In the genomic region with DNA sequence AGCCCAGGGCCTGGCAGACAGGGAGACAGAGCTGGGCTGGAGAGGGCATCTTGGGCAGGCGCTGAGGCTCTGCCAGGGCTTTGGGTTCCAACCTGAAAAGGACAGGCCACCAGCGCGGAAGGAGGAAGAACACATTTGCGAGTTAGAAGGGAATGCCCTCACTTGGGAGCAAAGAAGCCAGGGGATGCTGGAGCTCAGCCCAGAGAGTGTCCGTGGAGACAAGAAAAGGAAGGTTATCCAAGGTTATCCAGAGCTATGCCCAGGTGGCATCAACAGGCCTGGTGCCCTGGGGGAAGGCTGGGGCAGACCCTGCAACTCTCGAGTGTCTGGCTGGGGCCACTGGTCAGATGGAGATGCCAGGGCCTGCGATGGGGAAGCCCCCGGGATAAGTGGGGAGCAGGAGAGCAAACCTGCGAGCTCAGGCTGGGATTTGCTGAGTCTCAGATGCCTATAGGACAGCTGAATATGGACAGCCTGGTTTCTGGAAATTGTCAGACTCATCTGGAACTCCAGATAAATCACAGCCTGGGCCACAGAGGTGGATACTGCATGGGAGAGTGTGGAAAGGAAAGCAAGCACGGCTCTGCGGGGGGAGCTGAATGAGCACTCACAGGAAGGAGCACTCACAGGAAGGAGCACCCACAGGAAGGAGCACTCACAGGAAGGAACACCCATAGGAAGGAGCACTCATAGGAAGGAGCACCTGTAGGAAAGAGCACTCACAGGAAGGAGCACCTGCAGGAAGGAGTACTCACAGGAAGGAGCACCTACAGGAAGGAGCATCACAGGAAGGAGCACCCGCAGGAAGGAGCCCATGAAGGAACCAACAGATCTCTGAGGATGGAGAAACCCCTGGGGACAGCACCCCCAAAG, we compare ENCODE assay signal across 1 cellular context.
TF ChIP-seq lines count a peak whose summit lies in the region.

No MANE protein-coding gene starts in this region.

TF ChIP-seq in K562, 482 proteins besides CTCF, POLR2A, EP300 and RAD21:
- TF ChIP-seq BRF1 (IDR thresholded peaks at IDR 0.05; ENCODE audit: borderline replicate concordance, extremely low read depth, insufficient read length) (no peak), STAT5A (IDR thresholded peaks at IDR 0.05; ENCODE audit: borderline replicate concordance, low read length) (no peak), CREBBP (IDR thresholded peaks at IDR 0.05; ENCODE audit: low read depth, low read length) (no peak), HDAC1 (IDR thresholded peaks at IDR 0.05) (no peak), ETV1 (tag; conservative IDR thresholded peaks at IDR 0.05; ENCODE audit: low read depth) (peak; percentile 49; the same call in 1 of the 2 replicates), MCM2 (IDR thresholded peaks at IDR 0.05; ENCODE audit: low read depth) (no peak), PHTF2 (CRISPR knock-in tag; IDR thresholded peaks at IDR 0.05) (no peak), GABPA (tag; conservative IDR thresholded peaks at IDR 0.05; ENCODE audit: low read depth) (peak; percentile 62), JUND (IDR thresholded peaks at IDR 0.05; ENCODE audit: borderline replicate concordance, low read depth, low read length) (no peak), JUND (tag; IDR thresholded peaks at IDR 0.05; ENCODE audit: borderline replicate concordance, low read depth, low read length) (no peak), KAT2B (IDR thresholded peaks at IDR 0.05; ENCODE audit: low read depth, low read length) (no peak), ZNF3 (CRISPR knock-in tag; IDR thresholded peaks at IDR 0.05) (no peak), ZNF263 (CRISPR knock-in tag; IDR thresholded peaks at IDR 0.05; ENCODE audit: borderline replicate concordance) (peak; percentile 93)
- TF ChIP-seq, protein P1, sequence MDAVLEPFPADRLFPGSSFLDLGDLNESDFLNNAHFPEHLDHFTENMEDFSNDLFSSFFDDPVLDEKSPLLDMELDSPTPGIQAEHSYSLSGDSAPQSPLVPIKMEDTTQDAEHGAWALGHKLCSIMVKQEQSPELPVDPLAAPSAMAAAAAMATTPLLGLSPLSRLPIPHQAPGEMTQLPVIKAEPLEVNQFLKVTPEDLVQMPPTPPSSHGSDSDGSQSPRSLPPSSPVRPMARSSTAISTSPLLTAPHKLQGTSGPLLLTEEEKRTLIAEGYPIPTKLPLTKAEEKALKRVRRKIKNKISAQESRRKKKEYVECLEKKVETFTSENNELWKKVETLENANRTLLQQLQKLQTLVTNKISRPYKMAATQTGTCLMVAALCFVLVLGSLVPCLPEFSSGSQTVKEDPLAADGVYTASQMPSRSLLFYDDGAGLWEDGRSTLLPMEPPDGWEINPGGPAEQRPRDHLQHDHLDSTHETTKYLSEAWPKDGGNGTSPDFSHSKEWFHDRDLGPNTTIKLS (IDR thresholded peaks at IDR 0.05; ENCODE audit: borderline replicate concordance, low read depth) = no peak
- TF ChIP-seq, protein P2, sequence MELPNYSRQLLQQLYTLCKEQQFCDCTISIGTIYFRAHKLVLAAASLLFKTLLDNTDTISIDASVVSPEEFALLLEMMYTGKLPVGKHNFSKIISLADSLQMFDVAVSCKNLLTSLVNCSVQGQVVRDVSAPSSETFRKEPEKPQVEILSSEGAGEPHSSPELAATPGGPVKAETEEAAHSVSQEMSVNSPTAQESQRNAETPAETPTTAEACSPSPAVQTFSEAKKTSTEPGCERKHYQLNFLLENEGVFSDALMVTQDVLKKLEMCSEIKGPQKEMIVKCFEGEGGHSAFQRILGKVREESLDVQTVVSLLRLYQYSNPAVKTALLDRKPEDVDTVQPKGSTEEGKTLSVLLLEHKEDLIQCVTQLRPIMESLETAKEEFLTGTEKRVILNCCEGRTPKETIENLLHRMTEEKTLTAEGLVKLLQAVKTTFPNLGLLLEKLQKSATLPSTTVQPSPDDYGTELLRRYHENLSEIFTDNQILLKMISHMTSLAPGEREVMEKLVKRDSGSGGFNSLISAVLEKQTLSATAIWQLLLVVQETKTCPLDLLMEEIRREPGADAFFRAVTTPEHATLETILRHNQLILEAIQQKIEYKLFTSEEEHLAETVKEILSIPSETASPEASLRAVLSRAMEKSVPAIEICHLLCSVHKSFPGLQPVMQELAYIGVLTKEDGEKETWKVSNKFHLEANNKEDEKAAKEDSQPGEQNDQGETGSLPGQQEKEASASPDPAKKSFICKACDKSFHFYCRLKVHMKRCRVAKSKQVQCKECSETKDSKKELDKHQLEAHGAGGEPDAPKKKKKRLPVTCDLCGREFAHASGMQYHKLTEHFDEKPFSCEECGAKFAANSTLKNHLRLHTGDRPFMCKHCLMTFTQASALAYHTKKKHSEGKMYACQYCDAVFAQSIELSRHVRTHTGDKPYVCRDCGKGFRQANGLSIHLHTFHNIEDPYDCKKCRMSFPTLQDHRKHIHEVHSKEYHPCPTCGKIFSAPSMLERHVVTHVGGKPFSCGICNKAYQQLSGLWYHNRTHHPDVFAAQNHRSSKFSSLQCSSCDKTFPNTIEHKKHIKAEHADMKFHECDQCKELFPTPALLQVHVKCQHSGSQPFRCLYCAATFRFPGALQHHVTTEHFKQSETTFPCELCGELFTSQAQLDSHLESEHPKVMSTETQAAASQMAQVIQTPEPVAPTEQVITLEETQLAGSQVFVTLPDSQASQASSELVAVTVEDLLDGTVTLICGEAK (IDR thresholded peaks at IDR 0.05) = peak; percentile 50
- TF ChIP-seq, protein P2 (CRISPR knock-in tag; IDR thresholded peaks at IDR 0.05) = no peak
- TF ChIP-seq, protein P3, sequence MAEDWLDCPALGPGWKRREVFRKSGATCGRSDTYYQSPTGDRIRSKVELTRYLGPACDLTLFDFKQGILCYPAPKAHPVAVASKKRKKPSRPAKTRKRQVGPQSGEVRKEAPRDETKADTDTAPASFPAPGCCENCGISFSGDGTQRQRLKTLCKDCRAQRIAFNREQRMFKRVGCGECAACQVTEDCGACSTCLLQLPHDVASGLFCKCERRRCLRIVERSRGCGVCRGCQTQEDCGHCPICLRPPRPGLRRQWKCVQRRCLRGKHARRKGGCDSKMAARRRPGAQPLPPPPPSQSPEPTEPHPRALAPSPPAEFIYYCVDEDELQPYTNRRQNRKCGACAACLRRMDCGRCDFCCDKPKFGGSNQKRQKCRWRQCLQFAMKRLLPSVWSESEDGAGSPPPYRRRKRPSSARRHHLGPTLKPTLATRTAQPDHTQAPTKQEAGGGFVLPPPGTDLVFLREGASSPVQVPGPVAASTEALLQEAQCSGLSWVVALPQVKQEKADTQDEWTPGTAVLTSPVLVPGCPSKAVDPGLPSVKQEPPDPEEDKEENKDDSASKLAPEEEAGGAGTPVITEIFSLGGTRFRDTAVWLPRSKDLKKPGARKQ (CRISPR knock-in tag; IDR thresholded peaks at IDR 0.05) = no peak
- TF ChIP-seq, protein P4, sequence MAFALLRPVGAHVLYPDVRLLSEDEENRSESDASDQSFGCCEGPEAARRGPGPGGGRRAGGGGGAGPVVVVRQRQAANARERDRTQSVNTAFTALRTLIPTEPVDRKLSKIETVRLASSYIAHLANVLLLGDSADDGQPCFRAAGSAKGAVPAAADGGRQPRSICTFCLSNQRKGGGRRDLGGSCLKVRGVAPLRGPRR (CRISPR knock-in tag; IDR thresholded peaks at IDR 0.05) = no peak
